In genomic region chr19:58474997-58475713, GRCh38 we compare ENCODE assay signal across 8 cellular contexts. TPM values are rescaled to one million over a fixed set of nuclear protein-coding genes. Genes with fewer than 3 reads are reported as not detected.
DNase-seq lines count a peak whose midpoint lies in the region; FAIRE-seq and TF ChIP-seq lines count a peak whose summit lies in the region.

No MANE protein-coding gene starts in this region.

- TF ChIP-seq RAD21 in H1 (IDR thresholded peaks at IDR 0.05 in 1 of 2, conservative IDR thresholded peaks at IDR 0.05 in 1 of 2; ENCODE audit: low read depth in 2 of 2, low read length in 2 of 2), result no peak

- H3K4me3 ChIP-seq in MM.1S (ENCODE audit: low read length) (peak overlapping the region; percentile 79), H1 (ENCODE audit: extremely low read depth in 1 of 4, insufficient read depth in 2 of 4, low read depth in 3 of 4, low read length in 4 of 4) (peak overlapping the region; percentile 42 to 76 (median 70)), neutrophil (ENCODE audit: low read depth in 1 of 2, low read length in 1 of 2) (peak overlapping the region; percentile 70 to 85)

- H2BK20ac ChIP-seq in H1 (ENCODE audit: low read length), result no peak overlapping the region

- H2BK120ac ChIP-seq in H1 (replicated peaks; ENCODE audit: low read depth, low read length), result no peak overlapping the region

- no peak for TF ChIP-seq EP300 in H1 (IDR thresholded peaks at IDR 0.05; ENCODE audit: borderline replicate concordance in 1 of 2, low read depth in 2 of 2, low read length in 2 of 2)

- TF ChIP-seq CTCF in MM.1S (IDR thresholded peaks at IDR 0.05; ENCODE audit: low read length) (no peak), H1 (IDR thresholded peaks at IDR 0.05; ENCODE audit: control extremely low read depth in 1 of 3, insufficient read depth in 1 of 3, low read depth in 1 of 3, low read length in 3 of 3) (no peak), neutrophil (IDR thresholded peaks at IDR 0.05) (no peak)

- peak overlapping the region; percentile 93 for H3K4me3 Mint-ChIP-seq in activated CD4-positive, alpha-beta T cell treated with anti-CD3 and anti-CD28 coated beads, Interleukin-2, amount 10 ng/mL, durations not matched to agents 24 days and 14 days

- H3K9me3 ChIP-seq in MM.1S (replicated peaks; ENCODE audit: insufficient read depth, low read length) (no peaks in the 10 kb centered on the region), H1 (ENCODE audit: insufficient read depth in 2 of 2, low read depth in 1 of 2, low read length in 1 of 2) (no peaks in the 10 kb centered on the region), neutrophil (no peaks in the 10 kb centered on the region)

- no peaks in the 10 kb centered on the region for H3K27me3 Mint-ChIP-seq in activated CD4-positive, alpha-beta T cell treated with anti-CD3 and anti-CD28 coated beads, Interleukin-2, amount 10 ng/mL, durations not matched to agents 24 days and 14 days

- no peak overlapping the region for H4K8ac ChIP-seq in H1 (ENCODE audit: extremely low read depth, insufficient read depth, low read length)

- no peak overlapping the region for H2BK12ac ChIP-seq in H1 (ENCODE audit: low read depth, low read length)

- no peak overlapping the region for H2BK15ac ChIP-seq in H1 (ENCODE audit: low read length)

- H3K79me2 ChIP-seq in MM.1S (ENCODE audit: low read length) (no peaks in the 10 kb centered on the region), H1 (ENCODE audit: control insufficient read depth in 1 of 2, insufficient read depth in 2 of 2, low read length in 2 of 2) (no peaks in the 10 kb centered on the region)

- H3K4me1 Mint-ChIP-seq in activated CD4-positive, alpha-beta T cell treated with anti-CD3 and anti-CD28 coated beads, Interleukin-2, amount 10 ng/mL, durations not matched to agents 24 days and 14 days, result peaks cover 19% of the 10 kb centered on the region

- H3K9ac ChIP-seq in MM.1S (ENCODE audit: low read length) (peak overlapping the region; percentile 67), H1 (replicated peaks in 1 of 4; ENCODE audit: extremely low read depth in 1 of 4, low read depth in 3 of 4, low read length in 3 of 4) (peak overlapping the region in 1 of 4 experiments; percentile 16; a peak in 4 of 7 replicates)

- H3F3A ChIP-seq in MM.1S (ENCODE audit: insufficient read depth, low read length), result peaks cover 8% of the 10 kb centered on the region

- peaks cover 27% of the 10 kb centered on the region for H3K36me3 Mint-ChIP-seq in activated CD4-positive, alpha-beta T cell treated with anti-CD3 and anti-CD28 coated beads, Interleukin-2, amount 10 ng/mL, durations not matched to agents 24 days and 14 days (ENCODE audit: low read depth)

- H4K91ac ChIP-seq in H1 (replicated peaks; ENCODE audit: insufficient read length, low read length), result no peak overlapping the region

- H3K27ac ChIP-seq in MM.1S (ENCODE audit: low read length), result peak overlapping the region; percentile 76; the same call in 1 of the 2 replicates
- H3K27ac ChIP-seq in H1 (ENCODE audit: low read depth, low read length), result no peak overlapping the region
- peak overlapping the region; percentile 79 for H3K27ac ChIP-seq in neutrophil

- no peak for FAIRE-seq in H1 (lab: Jason Lieb, UNC)

- H3K4ac ChIP-seq in H1 (replicated peaks; ENCODE audit: insufficient read length, low read depth, low read length), result no peak overlapping the region

- WGBS in H1 (ENCODE audit: extremely low coverage in 1 of 2, insufficient coverage in 1 of 2, insufficient read length in 1 of 2, insufficient replicate concordance in 2 of 2, low coverage in 1 of 2, low lambda C conversion rate in 2 of 2, missing lambda C conversion rate in 1 of 2), 2 experiments, result 26% methylated on average over 25 of the region's 27 CpGs; no CpG with 5 or more reads in 1 of the 2 experiments

- H3K4me1 ChIP-seq in MM.1S (ENCODE audit: low read length), result no peaks in the 10 kb centered on the region
- peaks cover 0 to 6% (median 5%) of the 10 kb centered on the region in 4 experiments; a peak in 6 of 7 replicates for H3K4me1 ChIP-seq in H1 (replicated peaks in 1 of 4; ENCODE audit: control insufficient read depth in 3 of 4, insufficient read depth in 4 of 4, low read length in 3 of 4)
- H3K4me1 ChIP-seq in neutrophil (ENCODE audit: control insufficient read depth in 1 of 2, insufficient read depth in 1 of 2, low read depth in 1 of 2, low read length in 1 of 2), result peaks cover 14 to 15% of the 10 kb centered on the region in 2 experiments

- H2AK5ac ChIP-seq in H1 (ENCODE audit: low read depth, low read length), result no peak overlapping the region

- H3K27ac Mint-ChIP-seq in activated CD4-positive, alpha-beta T cell treated with anti-CD3 and anti-CD28 coated beads, Interleukin-2, amount 10 ng/mL, durations not matched to agents 24 days and 14 days, result peak overlapping the region; percentile 97

- POLR2A ChIA-PET in H1 (lab: Charles Lee; ENCODE audit: partially characterized antibody), result interaction anchor here (0.6 to 1.9 kb wide), 7 partner anchors 9 to 243 kb away, joined by 3 to 10 read pairs (median 4); partner anchors contain the start of genes ZNF324, ZNF324B and ZSCAN22

- peaks cover 14% of the 10 kb centered on the region for H3K23me2 ChIP-seq in H1 (ENCODE audit: low read depth, low read length)

- CTCF ChIA-PET in H1 (lab: Charles Lee; ENCODE audit: partially characterized antibody), result interaction anchor here (0.7 to 1.3 kb wide), 3 partner anchors 25 to 48 kb away, joined by 3 to 4 read pairs (median 3); no protein-coding TSS in a partner anchor

- no peak overlapping the region for H2BK5ac ChIP-seq in H1 (ENCODE audit: low read depth, low read length)

- H3K9me2 ChIP-seq in MM.1S (replicated peaks; ENCODE audit: insufficient read depth, low read length), result no peaks in the 10 kb centered on the region

- H3K79me1 ChIP-seq in H1 (ENCODE audit: low read depth, low read length), result no peaks in the 10 kb centered on the region

- H3K23ac ChIP-seq in H1 (ENCODE audit: insufficient read length), result no peak overlapping the region

- 0 out of 2 replicates have a peak, but pooled peaks cover 4% of the 10 kb centered on the region for H3K36me3 ChIP-seq in MM.1S (replicated peaks; ENCODE audit: insufficient read depth, low read length)
- H3K36me3 ChIP-seq in H1 (ENCODE audit: control insufficient read depth in 2 of 4, insufficient read depth in 4 of 4, low read length in 3 of 4), result peaks cover 2 to 7% (median 4%) of the 10 kb centered on the region in 4 experiments; a peak in 5 of 8 replicates
- H3K36me3 ChIP-seq in neutrophil, result peaks cover 44% of the 10 kb centered on the region

- H2AFZ ChIP-seq in MM.1S (ENCODE audit: low read length) (peak overlapping the region; percentile 89), H1 (ENCODE audit: low read length) (peak overlapping the region; percentile 48; the same call in 1 of the 2 replicates)

- H3K9me3 Mint-ChIP-seq in activated CD4-positive, alpha-beta T cell treated with anti-CD3 and anti-CD28 coated beads, Interleukin-2, amount 10 ng/mL, durations not matched to agents 24 days and 14 days, result no peaks in the 10 kb centered on the region

- H3K27me3 ChIP-seq in MM.1S (replicated peaks; ENCODE audit: insufficient read depth, low read length) (no peaks in the 10 kb centered on the region), H1 (replicated peaks in 1 of 4; ENCODE audit: control insufficient read depth in 3 of 4, extremely low read depth in 1 of 4, insufficient read depth in 3 of 4, low read length in 3 of 4) (peaks cover 0 to 3% (median 0%) of the 10 kb centered on the region in 4 experiments; a peak in 3 of 7 replicates), neutrophil (no peaks in the 10 kb centered on the region)

- no peak overlapping the region for H3K14ac ChIP-seq in H1 (ENCODE audit: insufficient read length)

- no peak for TF ChIP-seq POLR2A in H1 (IDR thresholded peaks at IDR 0.05; ENCODE audit: control extremely low read depth in 1 of 2, low read depth in 2 of 2, low read length in 2 of 2)

- DNase-seq in activated CD4-positive, alpha-beta T cell treated with anti-CD3 and anti-CD28 coated beads, Interleukin-2, amount 10 ng/mL, durations not matched to agents 24 days and 14 days, result peak; percentile 56
- DNase-seq in activated CD4-positive, alpha-beta T cell treated with anti-CD3 and anti-CD28 coated beads for 4 hours, result no peak
- DNase-seq in MM.1S, result no peak
- DNase-seq in H1 (ENCODE audit: low read depth in 1 of 2, low spot score in 2 of 2), result no peak
- DNase-seq in DMS114 treated with DMSO at 0.1 percent for 48 hours (lab: John Stamatoyannopoulos, UW; ENCODE audit: unreplicated experiment), result no peak
- no peak for DNase-seq in HK-2 (ENCODE audit: unreplicated experiment)
- DNase-seq in cerebellar cortex (ENCODE audit: low spot score), result no peak

- H4K20me1 ChIP-seq in MM.1S (ENCODE audit: insufficient read depth, low read length) (no peaks in the 10 kb centered on the region), H1 (replicated peaks in 1 of 2; ENCODE audit: control insufficient read depth in 1 of 2, insufficient read depth in 2 of 2, low read length in 2 of 2) (peaks cover 4 to 6% of the 10 kb centered on the region in 2 experiments)

- H3K56ac ChIP-seq in H1 (replicated peaks; ENCODE audit: insufficient read length, low read depth, low read length), result no peak overlapping the region

- no peak overlapping the region; the same call in 1 of the 2 replicates for H3K18ac ChIP-seq in H1 (ENCODE audit: extremely low read depth, low read length)

- intact Hi-C loops in activated CD4-positive, alpha-beta T cell treated with anti-CD3 and anti-CD28 coated beads, Interleukin-2, amount 10 ng/mL, durations not matched to agents 24 days and 14 days (cut with micrococcal nuclease), result loop anchor here (1.0 to 2.0 kb wide), 2 partner anchors 8 to 94 kb away; partner anchors contain the start of genes ZNF324 and ZNF837

- H3K4me2 ChIP-seq in MM.1S (ENCODE audit: low read depth, low read length) (peak overlapping the region; percentile 88), H1 (ENCODE audit: insufficient read depth in 1 of 2, low read depth in 2 of 2, low read length in 2 of 2) (peak overlapping the region; percentile 88 to 94)

- no peak overlapping the region for H4K5ac ChIP-seq in H1 (ENCODE audit: insufficient read length, low read depth, low read length)

RNA-seq across cellular contexts. Expression of gene ZNF446, which starts 1.0 kb away (rescaled TPM):
- total RNA-seq in activated CD4-positive, alpha-beta T cell treated with anti-CD3 and anti-CD28 coated beads, Interleukin-2, amount 10 ng/mL, durations not matched to agents 24 days and 14 days, result 6.3 and 6.8 TPM in 2 replicates
- 4.1 and 4.3 TPM in 2 replicates for total RNA-seq in H1 (2021; fragmentation: NEBNext Ultra II Directional; extraction: Animal tissue kit (Norgen Biotek cat#: 25700))
- 5.5 and 8.2 TPM in 2 replicates for polyA plus RNA-seq in H1 (2011; rRNA removed)
- 5.6 TPM for polyA plus RNA-seq in H1 (2011; cell fraction: cytosol; rRNA removed)
- polyA plus RNA-seq in H1 (2011; cell fraction: nucleus; rRNA removed), result 11.0 TPM
- polyA plus RNA-seq in H1 (2012, experiment 1 of 2), result 4.0 to 5.5 TPM (median 4.5 TPM) in 4 replicates
- 4.2 TPM for polyA plus RNA-seq in H1 (2012, experiment 2 of 2)
- 2.3 TPM for polyA plus RNA-seq in H1 (2013, experiment 1 of 2)
- polyA plus RNA-seq in H1 (2013, experiment 2 of 2), result 2.1 TPM
- polyA minus RNA-seq in H1 (2011; rRNA and poly(A)+ RNA removed), result 2.9 and 3.7 TPM in 2 replicates
- polyA minus RNA-seq in H1 (2011; cell fraction: cytosol; rRNA and poly(A)+ RNA removed), result 4.0 TPM
- 6.5 TPM for polyA minus RNA-seq in H1 (2011; cell fraction: nucleus; rRNA and poly(A)+ RNA removed)

RNA-seq across cellular contexts. Expression of gene ZNF324, which starts 8.3 kb away (rescaled TPM):
- 13.6 and 14.7 TPM in 2 replicates for total RNA-seq in activated CD4-positive, alpha-beta T cell treated with anti-CD3 and anti-CD28 coated beads, Interleukin-2, amount 10 ng/mL, durations not matched to agents 24 days and 14 days
- 5.8 and 6.4 TPM in 2 replicates for total RNA-seq in H1 (2021; fragmentation: NEBNext Ultra II Directional; extraction: Animal tissue kit (Norgen Biotek cat#: 25700))
- 5.1 and 6.7 TPM in 2 replicates for polyA plus RNA-seq in H1 (2011; rRNA removed)
- 5.1 TPM for polyA plus RNA-seq in H1 (2011; cell fraction: cytosol; rRNA removed)
- 5.8 TPM for polyA plus RNA-seq in H1 (2011; cell fraction: nucleus; rRNA removed)
- 2.8 to 4.1 TPM (median 3.9 TPM) in 4 replicates for polyA plus RNA-seq in H1 (2012, experiment 1 of 2)
- polyA plus RNA-seq in H1 (2012, experiment 2 of 2), result 3.0 TPM
- 2.7 TPM for polyA plus RNA-seq in H1 (2013, experiment 1 of 2)
- polyA plus RNA-seq in H1 (2013, experiment 2 of 2), result 2.4 TPM
- 6.8 and 7.0 TPM in 2 replicates for polyA minus RNA-seq in H1 (2011; rRNA and poly(A)+ RNA removed)
- polyA minus RNA-seq in H1 (2011; cell fraction: cytosol; rRNA and poly(A)+ RNA removed), result 5.2 TPM
- polyA minus RNA-seq in H1 (2011; cell fraction: nucleus; rRNA and poly(A)+ RNA removed), result 18.8 TPM

RNA-seq across cellular contexts. Expression of gene ZNF324B, which starts 23.7 kb away (rescaled TPM):
- total RNA-seq in activated CD4-positive, alpha-beta T cell treated with anti-CD3 and anti-CD28 coated beads, Interleukin-2, amount 10 ng/mL, durations not matched to agents 24 days and 14 days, result 14.4 and 15.2 TPM in 2 replicates
- 5.3 and 6.0 TPM in 2 replicates for total RNA-seq in H1 (2021; fragmentation: NEBNext Ultra II Directional; extraction: Animal tissue kit (Norgen Biotek cat#: 25700))
- polyA plus RNA-seq in H1 (2011; rRNA removed), result 2.9 and 3.5 TPM in 2 replicates
- 3.1 TPM for polyA plus RNA-seq in H1 (2011; cell fraction: cytosol; rRNA removed)
- 3.5 TPM for polyA plus RNA-seq in H1 (2011; cell fraction: nucleus; rRNA removed)
- 1.7 to 3.7 TPM (median 3.0 TPM) in 4 replicates for polyA plus RNA-seq in H1 (2012, experiment 1 of 2)
- 2.2 TPM for polyA plus RNA-seq in H1 (2012, experiment 2 of 2)
- 1.5 TPM for polyA plus RNA-seq in H1 (2013, experiment 1 of 2)
- polyA plus RNA-seq in H1 (2013, experiment 2 of 2), result 1.5 TPM
- 5.6 and 6.6 TPM in 2 replicates for polyA minus RNA-seq in H1 (2011; rRNA and poly(A)+ RNA removed)
- 4.5 TPM for polyA minus RNA-seq in H1 (2011; cell fraction: cytosol; rRNA and poly(A)+ RNA removed)
- 3.5 TPM for polyA minus RNA-seq in H1 (2011; cell fraction: nucleus; rRNA and poly(A)+ RNA removed)

RNA-seq across cellular contexts. Expression of gene ZNF132, which starts 35.2 kb away (rescaled TPM):
- total RNA-seq in activated CD4-positive, alpha-beta T cell treated with anti-CD3 and anti-CD28 coated beads, Interleukin-2, amount 10 ng/mL, durations not matched to agents 24 days and 14 days, result 3.6 and 3.8 TPM in 2 replicates
- 1.5 and 1.9 TPM in 2 replicates for total RNA-seq in H1 (2021; fragmentation: NEBNext Ultra II Directional; extraction: Animal tissue kit (Norgen Biotek cat#: 25700))
- 0.86 and 0.89 TPM in 2 replicates for polyA plus RNA-seq in H1 (2011; rRNA removed)
- 1.1 TPM for polyA plus RNA-seq in H1 (2011; cell fraction: cytosol; rRNA removed)
- 2.5 TPM for polyA plus RNA-seq in H1 (2011; cell fraction: nucleus; rRNA removed)
- polyA plus RNA-seq in H1 (2012, experiment 1 of 2), result 2.0 to 2.5 TPM (median 2.1 TPM) in 4 replicates
- polyA plus RNA-seq in H1 (2012, experiment 2 of 2), result 0.70 TPM
- 1.3 TPM for polyA plus RNA-seq in H1 (2013, experiment 1 of 2)
- polyA plus RNA-seq in H1 (2013, experiment 2 of 2), result 1.1 TPM
- 11.4 and 12.7 TPM in 2 replicates for polyA minus RNA-seq in H1 (2011; rRNA and poly(A)+ RNA removed)
- polyA minus RNA-seq in H1 (2011; cell fraction: cytosol; rRNA and poly(A)+ RNA removed), result 3.9 TPM
- 19.5 TPM for polyA minus RNA-seq in H1 (2011; cell fraction: nucleus; rRNA and poly(A)+ RNA removed)

RNA-seq across cellular contexts. Expression of gene SLC27A5, which starts 36.6 kb away (rescaled TPM):
- 24.6 and 27.0 TPM in 2 replicates for total RNA-seq in activated CD4-positive, alpha-beta T cell treated with anti-CD3 and anti-CD28 coated beads, Interleukin-2, amount 10 ng/mL, durations not matched to agents 24 days and 14 days
- 20.7 and 25.1 TPM in 2 replicates for total RNA-seq in H1 (2021; fragmentation: NEBNext Ultra II Directional; extraction: Animal tissue kit (Norgen Biotek cat#: 25700))
- polyA plus RNA-seq in H1 (2011; rRNA removed), result 80.5 and 95.9 TPM in 2 replicates
- polyA plus RNA-seq in H1 (2011; cell fraction: cytosol; rRNA removed), result 69.6 TPM
- 68.5 TPM for polyA plus RNA-seq in H1 (2011; cell fraction: nucleus; rRNA removed)
- 39.9 to 57.6 TPM (median 48.9 TPM) in 4 replicates for polyA plus RNA-seq in H1 (2012, experiment 1 of 2)
- 53.5 TPM for polyA plus RNA-seq in H1 (2012, experiment 2 of 2)
- polyA plus RNA-seq in H1 (2013, experiment 1 of 2), result 30.3 TPM
- polyA plus RNA-seq in H1 (2013, experiment 2 of 2), result 31.5 TPM
- 34.0 and 38.3 TPM in 2 replicates for polyA minus RNA-seq in H1 (2011; rRNA and poly(A)+ RNA removed)
- 10.1 TPM for polyA minus RNA-seq in H1 (2011; cell fraction: cytosol; rRNA and poly(A)+ RNA removed)
- polyA minus RNA-seq in H1 (2011; cell fraction: nucleus; rRNA and poly(A)+ RNA removed), result 16.9 TPM
